21 cellular contexts compared by ENCODE assay signal in genomic region chr3:38018296-38019266, GRCh38. TPM values are rescaled to one million over a fixed set of nuclear protein-coding genes. Genes with fewer than 3 reads are reported as not detected.
DNase-seq lines count a peak whose midpoint lies in the region; ATAC-seq and TF ChIP-seq lines count a peak whose summit lies in the region.
"Had no signal": no experiment of that assay in that cellular context is flagged by ENCODE, and none has a peak within 500 bp of the region (broad histone marks: within the 10 kb centered on the region; RNA-seq: fewer than 3 reads in every experiment).

No MANE protein-coding gene starts in this region.

- H2BK12ac ChIP-seq in trophoblast cell (ENCODE audit: low read length) = no peak overlapping the region

- no peak overlapping the region for H4K8ac ChIP-seq in trophoblast cell (ENCODE audit: low read depth, low read length)

- H3K4ac ChIP-seq in trophoblast cell (ENCODE audit: low read depth, low read length) = no peak overlapping the region

- no peak for ATAC-seq in activated T-cell treated with anti-CD3 and anti-CD28 coated beads, Interleukin-2, amount 50 U/mL, for 72 hours (replicated peaks in 1 of 2)
- peak; percentile 29 for ATAC-seq in left ventricle myocardium superior
- ATAC-seq: PC-3 had no signal

- H2BK120ac ChIP-seq in trophoblast cell (ENCODE audit: insufficient read depth, low read length, poor library complexity) = no peak overlapping the region

- H3K9me3 ChIP-seq in HEK293 (ENCODE audit: control insufficient read depth, insufficient read depth, low read depth, low read length) = no peaks in the 10 kb centered on the region
- no peaks in the 10 kb centered on the region for H3K9me3 ChIP-seq in trophoblast cell (ENCODE audit: insufficient read depth, low read depth, low read length)

- no peak overlapping the region for H3K23ac ChIP-seq in trophoblast cell (ENCODE audit: low read length)

- WGBS in trophoblast cell (ENCODE audit: extremely low coverage, insufficient coverage, insufficient read length) = no CpG with 5 or more reads among the region's 13 CpGs

- no peaks in the 10 kb centered on the region for H3K79me1 ChIP-seq in trophoblast cell (ENCODE audit: low read length)

- peak overlapping the region; percentile 24 for H3K27ac Mint-ChIP-seq in activated T-cell treated with anti-CD3 and anti-CD28 coated beads, Interleukin-2, amount 50 U/mL, for 24 hours
- H3K27ac Mint-ChIP-seq in activated T-cell treated with anti-CD3 and anti-CD28 coated beads, Interleukin-2, amount 50 U/mL, for 72 hours = no peak overlapping the region

- H3K14ac ChIP-seq in trophoblast cell (ENCODE audit: low read length) = no peak overlapping the region

- no peaks in the 10 kb centered on the region for H3K79me2 ChIP-seq in trophoblast cell (ENCODE audit: control insufficient read depth, insufficient read depth, low read length, poor library complexity)

- peaks cover 46% of the 10 kb centered on the region for H3K36me3 Mint-ChIP-seq in activated T-cell treated with anti-CD3 and anti-CD28 coated beads, Interleukin-2, amount 50 U/mL, for 24 hours (ENCODE audit: low read depth)
- peaks cover 6 to 8% of the 10 kb centered on the region in 2 donors for H3K36me3 Mint-ChIP-seq in activated T-cell treated with anti-CD3 and anti-CD28 coated beads, Interleukin-2, amount 50 U/mL, for 72 hours (ENCODE audit: insufficient read depth in 2 of 2)

- no peak overlapping the region for H3K9ac ChIP-seq in trophoblast cell (ENCODE audit: low read length)

- no peak overlapping the region for H4K12ac ChIP-seq in trophoblast cell (ENCODE audit: low read depth, low read length)

- H2BK5ac ChIP-seq in trophoblast cell (ENCODE audit: low read depth, low read length, poor library complexity) = no peak overlapping the region

- no peak overlapping the region for H3K4me2 ChIP-seq in trophoblast cell (ENCODE audit: low read length)

- H3K27ac ChIP-seq in HEK293 (ENCODE audit: extremely low read depth, low read depth, low read length) (no peak overlapping the region), trophoblast cell (ENCODE audit: low read depth, low read length) (no peak overlapping the region)
- H3K27ac ChIP-seq: heart right ventricle had no signal

- peaks cover 2% of the 10 kb centered on the region for H3K9me3 Mint-ChIP-seq in activated T-cell treated with anti-CD3 and anti-CD28 coated beads, Interleukin-2, amount 50 U/mL, for 24 hours
- no peaks in the 10 kb centered on the region for H3K9me3 Mint-ChIP-seq in activated T-cell treated with anti-CD3 and anti-CD28 coated beads, Interleukin-2, amount 50 U/mL, for 72 hours

- H3K4me3 ChIP-seq in HEK293 (ENCODE audit: low read depth, low read length) (no peak overlapping the region), trophoblast cell (ENCODE audit: low read depth, low read length) (peak overlapping the region; percentile 37)
- H3K4me3 ChIP-seq: heart right ventricle, upper lobe of left lung had no signal

- no peaks in the 10 kb centered on the region for H3K27me3 Mint-ChIP-seq in activated T-cell treated with anti-CD3 and anti-CD28 coated beads, Interleukin-2, amount 50 U/mL, for 24 hours
- no peaks in the 10 kb centered on the region for H3K27me3 Mint-ChIP-seq in activated T-cell treated with anti-CD3 and anti-CD28 coated beads, Interleukin-2, amount 50 U/mL, for 72 hours (ENCODE audit: low read depth)

- no peaks in the 10 kb centered on the region for H3K27me3 ChIP-seq in trophoblast cell (ENCODE audit: insufficient read depth, low read length)
- H3K27me3 ChIP-seq: heart right ventricle, upper lobe of left lung had no signal

- no peak for TF ChIP-seq CTCF in HEK293 (tag by site-specific recombination; IDR thresholded peaks at IDR 0.05)

- H3K4me3 Mint-ChIP-seq in activated T-cell treated with anti-CD3 and anti-CD28 coated beads, Interleukin-2, amount 50 U/mL, for 24 hours = no peak overlapping the region
- H3K4me3 Mint-ChIP-seq in activated T-cell treated with anti-CD3 and anti-CD28 coated beads, Interleukin-2, amount 50 U/mL, for 72 hours = no peak overlapping the region

- peaks cover 0 to 11% of the 10 kb centered on the region in 2 experiments; a peak in 1 of 3 replicates for H3K36me3 ChIP-seq in HEK293 (ENCODE audit: control insufficient read depth in 2 of 2, insufficient read depth in 1 of 2, low read length in 2 of 2)
- peaks cover 10 to 12% of the 10 kb centered on the region in 2 experiments for H3K36me3 ChIP-seq in trophoblast cell (ENCODE audit: control insufficient read depth in 1 of 2, insufficient read depth in 2 of 2, low read length in 2 of 2)

- CTCF ChIA-PET in HEK293 (lab: Yijun Ruan, JAX) = no interaction called here

- peaks cover 11% of the 10 kb centered on the region for H3K4me1 Mint-ChIP-seq in activated T-cell treated with anti-CD3 and anti-CD28 coated beads, Interleukin-2, amount 50 U/mL, for 24 hours (ENCODE audit: low read depth)
- H3K4me1 Mint-ChIP-seq in activated T-cell treated with anti-CD3 and anti-CD28 coated beads, Interleukin-2, amount 50 U/mL, for 72 hours (ENCODE audit: low read depth) = peaks cover 8% of the 10 kb centered on the region

- intact Hi-C loops in left ventricle myocardium superior (cut with micrococcal nuclease) = no loop called here

- H3K4me1 ChIP-seq in HEK293 (ENCODE audit: control insufficient read depth, insufficient read depth, low read length) (no peaks in the 10 kb centered on the region), trophoblast cell (ENCODE audit: control insufficient read depth in 1 of 2, insufficient read depth in 2 of 2, low read length in 2 of 2) (peaks cover 6 to 7% of the 10 kb centered on the region in 2 experiments)

- no peak overlapping the region for H4K91ac ChIP-seq in trophoblast cell (ENCODE audit: low read depth, low read length)

- no peak overlapping the region for H3K18ac ChIP-seq in trophoblast cell (ENCODE audit: low read length)

- POLR2A ChIA-PET in HEK293 (lab: Yijun Ruan, JAX) = no interaction called here

- DNase-seq in activated T-cell treated with anti-CD3 and anti-CD28 coated beads, Interleukin-2, amount 50 U/mL, for 24 hours = no peak
- DNase-seq in activated T-cell treated with anti-CD3 and anti-CD28 coated beads, Interleukin-2, amount 50 U/mL, for 72 hours = no peak
- DNase-seq in left ventricle myocardium superior (peak; percentile 33), trophoblast cell (no peak), DMS153 (lab: John Stamatoyannopoulos, UW) (no peak), D341Med (ENCODE audit: low spot score) (no peak)
- DNase-seq in NK-92 treated with Interleukin-12 subunit alpha and Interleukin-12 subunit beta, amount 100 ng/mL, for 24 hours (lab: John Stamatoyannopoulos, UW) = no peak
- DNase-seq: activated CD8-positive, alpha-beta memory T cell treated with anti-CD3 and anti-CD28 coated beads, Interleukin-2, amount 50 U/mL, for 48 hours; Calu3; effector CD4-positive, alpha-beta T cell; GOT3; NCI-H1105; NCI-H2029 treated with DMSO at 0.1 percent for 48 hours; PC-3; SIG-M5; stimulated activated CD4-positive, alpha-beta T cell treated with anti-CD3 and anti-CD28 coated beads, Interleukin-4, amount 100 ng/mL, for 4 hours; upper lobe of left lung had no signal

- no peak overlapping the region for H2AFZ ChIP-seq in trophoblast cell (ENCODE audit: insufficient read depth, low read length, poor library complexity)

- no peak overlapping the region for H2AK5ac ChIP-seq in trophoblast cell (ENCODE audit: low read length)

TF ChIP-seq in HEK293, 187 proteins besides CTCF, POLR2A, EP300 and RAD21:
- TF ChIP-seq ZIC2 (tag by site-specific recombination; IDR thresholded peaks at IDR 0.05) = peak; percentile 10; the same call in 1 of the 2 replicates
- no peak for TF ChIP-seq ZNF148 (tag by site-specific recombination; IDR thresholded peaks at IDR 0.05; ENCODE audit: borderline replicate concordance)

RNA-seq across cellular contexts. Expression of gene PLCD1, which starts 10.9 kb away (rescaled TPM):
- total RNA-seq in activated T-cell treated with anti-CD3 and anti-CD28 coated beads, Interleukin-2, amount 50 U/mL, for 72 hours = 10 to 100 TPM; 15.4 to 16.8 TPM
- total RNA-seq in left ventricle myocardium superior = 6.9 TPM
- 14.7 and 15.7 TPM in 2 replicates for polyA plus RNA-seq in trophoblast cell (2013)

RNA-seq across cellular contexts. Expression of gene DLEC1, which starts 20.4 kb away (rescaled TPM):
- total RNA-seq in activated T-cell treated with anti-CD3 and anti-CD28 coated beads, Interleukin-2, amount 50 U/mL, for 72 hours = under 1 TPM; 0.43 to 0.81 TPM
- 1.1 TPM for total RNA-seq in left ventricle myocardium superior
- polyA plus RNA-seq in trophoblast cell (2013) = 0.03 and 0.45 TPM in 2 replicates
- total RNA-seq: A673, epithelial cell of proximal tubule, PC-3 had no signal

RNA-seq across cellular contexts. Expression of gene VILL, which starts 28.0 kb away (rescaled TPM):
- total RNA-seq in activated T-cell treated with anti-CD3 and anti-CD28 coated beads, Interleukin-2, amount 50 U/mL, for 72 hours = 10 to 100 TPM; 12.5 to 16.1 TPM
- total RNA-seq in left ventricle myocardium superior = 2.7 TPM
- polyA plus RNA-seq in trophoblast cell (2013) = 0.82 and 0.85 TPM in 2 replicates
